In genomic region chr1:155304558-155305063, GRCh38 we compare ENCODE assay signal across 2 cellular contexts.
TF ChIP-seq lines count a peak whose summit lies in the region.

No MANE protein-coding gene starts in this region.

TF ChIP-seq in GM12878, 131 proteins besides CTCF, POLR2A, EP300 and RAD21:
- TF ChIP-seq YBX1 (IDR thresholded peaks at IDR 0.05): no peak
- TF ChIP-seq, protein P1, sequence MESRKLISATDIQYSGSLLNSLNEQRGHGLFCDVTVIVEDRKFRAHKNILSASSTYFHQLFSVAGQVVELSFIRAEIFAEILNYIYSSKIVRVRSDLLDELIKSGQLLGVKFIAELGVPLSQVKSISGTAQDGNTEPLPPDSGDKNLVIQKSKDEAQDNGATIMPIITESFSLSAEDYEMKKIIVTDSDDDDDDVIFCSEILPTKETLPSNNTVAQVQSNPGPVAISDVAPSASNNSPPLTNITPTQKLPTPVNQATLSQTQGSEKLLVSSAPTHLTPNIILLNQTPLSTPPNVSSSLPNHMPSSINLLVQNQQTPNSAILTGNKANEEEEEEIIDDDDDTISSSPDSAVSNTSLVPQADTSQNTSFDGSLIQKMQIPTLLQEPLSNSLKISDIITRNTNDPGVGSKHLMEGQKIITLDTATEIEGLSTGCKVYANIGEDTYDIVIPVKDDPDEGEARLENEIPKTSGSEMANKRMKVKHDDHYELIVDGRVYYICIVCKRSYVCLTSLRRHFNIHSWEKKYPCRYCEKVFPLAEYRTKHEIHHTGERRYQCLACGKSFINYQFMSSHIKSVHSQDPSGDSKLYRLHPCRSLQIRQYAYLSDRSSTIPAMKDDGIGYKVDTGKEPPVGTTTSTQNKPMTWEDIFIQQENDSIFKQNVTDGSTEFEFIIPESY (IDR thresholded peaks at IDR 0.05): peak; percentile 84
- TF ChIP-seq, protein P2, sequence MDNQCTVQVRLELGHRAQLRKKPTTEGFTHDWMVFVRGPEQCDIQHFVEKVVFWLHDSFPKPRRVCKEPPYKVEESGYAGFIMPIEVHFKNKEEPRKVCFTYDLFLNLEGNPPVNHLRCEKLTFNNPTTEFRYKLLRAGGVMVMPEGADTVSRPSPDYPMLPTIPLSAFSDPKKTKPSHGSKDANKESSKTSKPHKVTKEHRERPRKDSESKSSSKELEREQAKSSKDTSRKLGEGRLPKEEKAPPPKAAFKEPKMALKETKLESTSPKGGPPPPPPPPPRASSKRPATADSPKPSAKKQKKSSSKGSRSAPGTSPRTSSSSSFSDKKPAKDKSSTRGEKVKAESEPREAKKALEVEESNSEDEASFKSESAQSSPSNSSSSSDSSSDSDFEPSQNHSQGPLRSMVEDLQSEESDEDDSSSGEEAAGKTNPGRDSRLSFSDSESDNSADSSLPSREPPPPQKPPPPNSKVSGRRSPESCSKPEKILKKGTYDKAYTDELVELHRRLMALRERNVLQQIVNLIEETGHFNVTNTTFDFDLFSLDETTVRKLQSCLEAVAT (IDR thresholded peaks at IDR 0.05): peak; percentile 97
TF ChIP-seq in GM12878: peak in this region for 2.

TF ChIP-seq in liver, 16 proteins besides CTCF, POLR2A, EP300 and RAD21:
- TF ChIP-seq GABPA (IDR thresholded peaks at IDR 0.05 in 1 of 2, conservative IDR thresholded peaks at IDR 0.05 in 1 of 2) (no peak), SP1 (IDR thresholded peaks at IDR 0.05) (peak; percentile 49), YY1 (IDR thresholded peaks at IDR 0.05) (peak; percentile 72), HNF4G (IDR thresholded peaks at IDR 0.05) (no peak), RXRA (IDR thresholded peaks at IDR 0.05) (peak in 1 of 2 donors; percentile 12), REST (IDR thresholded peaks at IDR 0.05) (peak; percentile 67), TAF1 (conservative IDR thresholded peaks at IDR 0.05) (no peak), FOXA2 (IDR thresholded peaks at IDR 0.05) (no peak), EGR1 (IDR thresholded peaks at IDR 0.05; ENCODE audit: low read depth in 2 of 2) (no peak), HNF4A (conservative IDR thresholded peaks at IDR 0.05) (peak; percentile 11 to 31), MAX (IDR thresholded peaks at IDR 0.05) (no peak), FOXA1 (IDR thresholded peaks at IDR 0.05) (no peak)
- TF ChIP-seq, protein P1 (IDR thresholded peaks at IDR 0.05): peak; percentile 30
- TF ChIP-seq, protein P3, sequence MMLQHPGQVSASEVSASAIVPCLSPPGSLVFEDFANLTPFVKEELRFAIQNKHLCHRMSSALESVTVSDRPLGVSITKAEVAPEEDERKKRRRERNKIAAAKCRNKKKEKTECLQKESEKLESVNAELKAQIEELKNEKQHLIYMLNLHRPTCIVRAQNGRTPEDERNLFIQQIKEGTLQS (IDR thresholded peaks at IDR 0.05): no peak
